1 cellular context compared by ENCODE assay signal in the genomic region with DNA sequence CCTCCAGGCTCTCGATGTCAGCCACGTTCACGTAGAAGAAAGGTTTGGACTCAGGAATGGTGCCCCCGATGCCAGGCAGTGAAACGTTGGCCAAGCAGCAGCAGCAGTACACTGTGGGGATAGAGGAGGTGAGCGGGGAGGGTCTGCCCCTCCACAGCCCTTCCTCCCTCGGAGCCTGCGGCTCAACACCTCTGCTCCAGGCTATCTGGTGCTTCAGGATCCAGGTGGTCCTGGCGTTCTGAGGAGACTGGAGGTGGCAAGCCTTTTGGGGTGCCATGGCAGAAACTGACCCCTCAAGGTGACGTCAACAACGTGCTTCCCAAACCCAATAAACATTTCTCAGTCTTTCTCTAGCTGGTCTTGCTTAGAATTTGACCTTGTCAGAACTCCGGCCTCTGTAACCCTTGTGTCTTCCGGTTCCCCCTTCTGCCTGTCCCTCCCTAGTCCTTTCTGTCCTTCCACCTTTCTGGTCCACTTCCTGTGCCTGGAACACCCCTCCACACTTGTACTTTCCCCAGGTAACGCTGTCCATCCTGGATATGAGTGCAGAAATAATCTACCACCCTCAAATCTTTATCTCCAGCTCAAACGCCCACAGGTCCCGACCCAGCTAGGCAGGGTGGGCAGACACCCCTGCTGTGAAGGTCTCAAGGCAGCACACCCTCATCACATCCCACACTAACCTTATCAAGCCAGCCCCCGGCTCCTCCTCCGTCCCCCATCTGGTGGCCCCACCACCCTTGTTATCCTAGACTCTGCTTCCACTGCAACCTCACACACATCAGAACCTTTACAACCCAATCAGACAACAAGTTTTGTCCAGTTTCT.
TF ChIP-seq lines count a peak whose summit lies in the region.

No MANE protein-coding gene starts in this region.

TF ChIP-seq in K562, 482 proteins besides CTCF, POLR2A, EP300 and RAD21 (continued from another document and continues in another):
- TF ChIP-seq ZBTB11 (CRISPR knock-in tag; IDR thresholded peaks at IDR 0.05) (peak in 1 of 3 experiments; percentile 48; a peak in 1 of 6 replicates), TOE1 (IDR thresholded peaks at IDR 0.05; ENCODE audit: borderline replicate concordance) (no peak), TOE1 (CRISPR knock-in tag; IDR thresholded peaks at IDR 0.05; ENCODE audit: borderline replicate concordance, low read depth) (no peak), LEF1 (IDR thresholded peaks at IDR 0.05) (no peak), BCOR (IDR thresholded peaks at IDR 0.05) (no peak), ZNF407 (IDR thresholded peaks at IDR 0.05; ENCODE audit: low read depth) (no peak), HDGF (IDR thresholded peaks at IDR 0.05) (no peak), TARDBP (IDR thresholded peaks at IDR 0.05) (no peak), NFE2L1 (tag; IDR thresholded peaks at IDR 0.05; ENCODE audit: borderline replicate concordance, low read depth) (no peak), EGR1 (conservative IDR thresholded peaks at IDR 0.05) (peak; percentile 34; the same call in 1 of the 2 replicates), JUNB (CRISPR knock-in tag; conservative IDR thresholded peaks at IDR 0.05) (no peak), ZBTB5 (IDR thresholded peaks at IDR 0.05) (no peak), CREBBP (IDR thresholded peaks at IDR 0.05; ENCODE audit: low read depth, low read length) (no peak), NR1H2 (CRISPR knock-in tag; IDR thresholded peaks at IDR 0.05) (no peak), SRSF3 (IDR thresholded peaks at IDR 0.05; ENCODE audit: insufficient read depth, low read length) (no peak), MEF2A (IDR thresholded peaks at IDR 0.05; ENCODE audit: control insufficient read depth, low read depth, low read length) (no peak), AFF1 (IDR thresholded peaks at IDR 0.05; ENCODE audit: low read depth in 1 of 2, partially characterized antibody in 2 of 2) (no peak), TRIM28 (IDR thresholded peaks at IDR 0.05) (no peak), THRB (CRISPR knock-in tag; conservative IDR thresholded peaks at IDR 0.05) (no peak)
- TF ChIP-seq, protein P1, sequence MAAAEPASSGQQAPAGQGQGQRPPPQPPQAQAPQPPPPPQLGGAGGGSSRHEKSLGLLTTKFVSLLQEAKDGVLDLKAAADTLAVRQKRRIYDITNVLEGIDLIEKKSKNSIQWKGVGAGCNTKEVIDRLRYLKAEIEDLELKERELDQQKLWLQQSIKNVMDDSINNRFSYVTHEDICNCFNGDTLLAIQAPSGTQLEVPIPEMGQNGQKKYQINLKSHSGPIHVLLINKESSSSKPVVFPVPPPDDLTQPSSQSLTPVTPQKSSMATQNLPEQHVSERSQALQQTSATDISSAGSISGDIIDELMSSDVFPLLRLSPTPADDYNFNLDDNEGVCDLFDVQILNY (CRISPR knock-in tag; IDR thresholded peaks at IDR 0.05), result 0 out of 2 replicates have a peak, but pooled peaks have one; percentile 43
- TF ChIP-seq, protein P2, sequence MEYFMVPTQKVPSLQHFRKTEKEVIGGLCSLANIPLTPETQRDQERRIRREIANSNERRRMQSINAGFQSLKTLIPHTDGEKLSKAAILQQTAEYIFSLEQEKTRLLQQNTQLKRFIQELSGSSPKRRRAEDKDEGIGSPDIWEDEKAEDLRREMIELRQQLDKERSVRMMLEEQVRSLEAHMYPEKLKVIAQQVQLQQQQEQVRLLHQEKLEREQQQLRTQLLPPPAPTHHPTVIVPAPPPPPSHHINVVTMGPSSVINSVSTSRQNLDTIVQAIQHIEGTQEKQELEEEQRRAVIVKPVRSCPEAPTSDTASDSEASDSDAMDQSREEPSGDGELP (CRISPR knock-in tag; IDR thresholded peaks at IDR 0.05; ENCODE audit: borderline replicate concordance), result no peak
- TF ChIP-seq, protein P3, sequence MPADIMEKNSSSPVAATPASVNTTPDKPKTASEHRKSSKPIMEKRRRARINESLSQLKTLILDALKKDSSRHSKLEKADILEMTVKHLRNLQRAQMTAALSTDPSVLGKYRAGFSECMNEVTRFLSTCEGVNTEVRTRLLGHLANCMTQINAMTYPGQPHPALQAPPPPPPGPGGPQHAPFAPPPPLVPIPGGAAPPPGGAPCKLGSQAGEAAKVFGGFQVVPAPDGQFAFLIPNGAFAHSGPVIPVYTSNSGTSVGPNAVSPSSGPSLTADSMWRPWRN (IDR thresholded peaks at IDR 0.05; ENCODE audit: low read depth), result no peak
